In the genomic region with DNA sequence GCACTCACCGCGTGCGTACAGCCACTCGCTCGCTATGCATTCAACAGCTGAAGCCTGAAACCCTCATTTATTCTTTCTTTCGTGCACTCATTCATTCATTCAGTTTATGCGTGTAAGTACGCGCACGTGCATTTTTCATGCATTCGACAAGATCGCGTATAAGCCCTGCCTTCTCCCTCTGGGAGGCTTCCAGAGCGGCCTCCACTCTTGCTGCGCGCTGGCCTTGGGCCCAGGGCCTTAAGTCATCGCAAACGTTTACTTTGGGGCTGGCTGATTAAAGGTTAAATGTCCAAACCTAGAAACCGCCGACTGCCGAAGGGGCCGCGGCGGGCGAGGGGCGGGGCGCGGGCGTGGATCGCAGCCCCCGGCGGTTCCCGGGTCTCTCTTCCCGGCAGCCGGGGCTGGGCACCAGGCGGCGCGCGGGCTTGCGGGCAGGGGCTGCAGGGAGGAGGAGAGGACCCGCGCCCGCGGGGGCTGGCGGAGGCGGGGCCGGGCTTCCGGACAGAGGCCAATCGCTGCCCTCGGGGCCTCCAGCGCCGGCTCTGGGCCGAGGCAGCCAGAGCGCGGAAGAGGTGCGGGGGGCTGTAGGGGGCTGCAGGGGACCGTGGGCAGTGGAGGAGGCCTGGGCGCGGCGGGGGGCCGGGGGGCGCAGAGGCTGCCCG, we compare ENCODE assay signal across 9 cellular contexts. TPM values are rescaled to one million over a fixed set of nuclear protein-coding genes. Genes with fewer than 3 reads are reported as not detected.
DNase-seq lines count a peak whose midpoint lies in the region; ATAC-seq lines count a peak whose summit lies in the region.
"Had no signal": no experiment of that assay in that cellular context is flagged by ENCODE, and none has a peak within 500 bp of the region (broad histone marks: within the 10 kb centered on the region; RNA-seq: fewer than 3 reads in every experiment).

A gene (plus strand): TSS at position 527 of the 662 bp plus-strand sequence. CDS start 1,259 bp downstream, outside the sequence.

- H3K4me1 ChIP-seq in BLaER1, result peaks cover 19% of the 10 kb centered on the region
- H3K4me1 ChIP-seq in neuron (ENCODE audit: insufficient read depth, low read length), result peaks cover 19% of the 10 kb centered on the region

- no peaks in the 10 kb centered on the region for H3K36me3 ChIP-seq in BLaER1
- H3K36me3 ChIP-seq in neuron (ENCODE audit: insufficient read depth, low read length), result peaks cover 11% of the 10 kb centered on the region

- H3K4me3 ChIP-seq in BLaER1, result peak within 1 kb of the TSS; percentile 62
- peak within 1 kb of the TSS; percentile 63 for H3K4me3 ChIP-seq in neuron (ENCODE audit: low read length)

- H3K4me2 ChIP-seq in BLaER1, result peak within 1 kb of the TSS; percentile 55

- peak within 1 kb of the TSS; percentile 29; the same call in 1 of the 2 replicates for H3K9ac ChIP-seq in BLaER1

- 0 out of 2 replicates have a peak, but pooled peaks cover 2% of the 10 kb centered on the region for H3K27me3 ChIP-seq in BLaER1
- no peaks in the 10 kb centered on the region for H3K27me3 ChIP-seq in neuron (ENCODE audit: insufficient read depth, low read length)

- H3K27ac ChIP-seq in BLaER1, result no peak within 1 kb of the TSS

- no peak for ATAC-seq in HG03280 (IDR thresholded peaks at IDR 0.05; ENCODE audit: unreplicated experiment)

- no peaks in the 10 kb centered on the region for H4K20me1 ChIP-seq in BLaER1

- DNase-seq in RPMI7951 (ENCODE audit: low read depth) (peak; percentile 7), fibroblast of peridontal ligament (ENCODE audit: extremely low read depth) (peak; percentile 55), T-helper 2 cell (no peak), NOMO-1 treated with dmso at 0.1 percent for 144 hours (lab: John Stamatoyannopoulos, UW; ENCODE audit: unreplicated experiment) (no peak), OCI-M2 (lab: John Stamatoyannopoulos, UW; ENCODE audit: unreplicated experiment) (no peak)
- DNase-seq: amniotic stem cell had no signal

- H2AFZ ChIP-seq in neuron (ENCODE audit: low read depth, low read length), result peak within 1 kb of the TSS; percentile 17

- H3K9me3 ChIP-seq in BLaER1 (peaks cover 6% of the 10 kb centered on the region; the same call in 1 of the 2 replicates), neuron (ENCODE audit: low read length) (peaks cover 8% of the 10 kb centered on the region)

RNA-seq across cellular contexts. Expression of the gene that starts here (rescaled TPM):
- 0.20 and 1.2 TPM in 2 replicates for total RNA-seq in RPMI7951 (2014; rRNA removed; shearing (Covaris generic))

Comparison
In these comparisons a context has a peak if more than half of its experiments do, and no peak if none do; other contexts are left out.
1. DNase-seq: peak in RPMI7951 (single experiment) and fibroblast of peridontal ligament (single experiment); none in T-helper 2 cell (0 of 5), NOMO-1 treated with dmso at 0.1 percent for 144 hours (single experiment) and OCI-M2 (single experiment).